ENCODE assay signal across 1 cellular context in genomic region chr7:39951156-39951942, GRCh38.
TF ChIP-seq lines count a peak whose summit lies in the region.

No MANE protein-coding gene starts in this region.

TF ChIP-seq in K562, 482 proteins besides CTCF, POLR2A, EP300 and RAD21 (continued from another document and continues in another):
- TF ChIP-seq ZBTB7A (IDR thresholded peaks at IDR 0.05; ENCODE audit: borderline replicate concordance, control insufficient read depth, low read depth, low read length) (peak; percentile 57; the same call in 1 of the 2 replicates), SMARCA4 (IDR thresholded peaks at IDR 0.05) (no peak), RNF219 (CRISPR knock-in tag; IDR thresholded peaks at IDR 0.05) (no peak), CREBBP (IDR thresholded peaks at IDR 0.05; ENCODE audit: low read depth, low read length) (no peak), CTBP1 (IDR thresholded peaks at IDR 0.05; ENCODE audit: borderline replicate concordance) (peak; percentile 48), MTA1 (IDR thresholded peaks at IDR 0.05; ENCODE audit: borderline replicate concordance) (no peak), ZNF212 (CRISPR knock-in tag; IDR thresholded peaks at IDR 0.05) (no peak), ZNF75A (CRISPR knock-in tag; IDR thresholded peaks at IDR 0.05) (no peak), HMBOX1 (IDR thresholded peaks at IDR 0.05) (no peak), SP1 (CRISPR knock-in tag; IDR thresholded peaks at IDR 0.05) (peak; percentile 32; the same call in 1 of the 2 replicates), NFE2 (IDR thresholded peaks at IDR 0.05; ENCODE audit: low read depth) (no peak), MXD1 (CRISPR knock-in tag; IDR thresholded peaks at IDR 0.05; ENCODE audit: borderline replicate concordance, poor library complexity, severe bottlenecking) (no peak), ERF (CRISPR knock-in tag; IDR thresholded peaks at IDR 0.05) (no peak), POLR2H (tag; IDR thresholded peaks at IDR 0.05; ENCODE audit: low read depth) (no peak), ZNF431 (CRISPR knock-in tag; IDR thresholded peaks at IDR 0.05) (peak; percentile 58; the same call in 1 of the 2 replicates), STAT6 (CRISPR knock-in tag; IDR thresholded peaks at IDR 0.05) (no peak), THRB (CRISPR knock-in tag; conservative IDR thresholded peaks at IDR 0.05) (no peak), CLOCK (CRISPR knock-in tag; IDR thresholded peaks at IDR 0.05; ENCODE audit: borderline replicate concordance) (no peak), ZNF830 (CRISPR knock-in tag; IDR thresholded peaks at IDR 0.05) (no peak), RERE (CRISPR knock-in tag; IDR thresholded peaks at IDR 0.05; ENCODE audit: borderline replicate concordance) (no peak), PCBP2 (IDR thresholded peaks at IDR 0.05; ENCODE audit: low read depth, low read length, poor library complexity, severe bottlenecking) (no peak), ZNF561 (CRISPR knock-in tag; conservative IDR thresholded peaks at IDR 0.05) (no peak), ZNF347 (CRISPR knock-in tag; IDR thresholded peaks at IDR 0.05; ENCODE audit: low read depth) (no peak), E4F1 (CRISPR knock-in tag; IDR thresholded peaks at IDR 0.05; ENCODE audit: borderline replicate concordance) (no peak), ELF1 (tag; IDR thresholded peaks at IDR 0.05) (no peak), SAFB2 (IDR thresholded peaks at IDR 0.05; ENCODE audit: borderline replicate concordance, low read depth, low read length, severe bottlenecking) (no peak), MYC (IDR thresholded peaks at IDR 0.05; ENCODE audit: low read depth, low read length) (0 out of 2 replicates have a peak, but pooled peaks have one; percentile 19), MYC (CRISPR knock-in tag; IDR thresholded peaks at IDR 0.05; ENCODE audit: borderline replicate concordance, low read depth) (no peak), POU5F1 (IDR thresholded peaks at IDR 0.05; ENCODE audit: borderline replicate concordance, low read depth, low read length, partially characterized antibody) (no peak), L3MBTL2 (IDR thresholded peaks at IDR 0.05) (0 out of 2 replicates have a peak, but pooled peaks have one; percentile 29), CBX8 (IDR thresholded peaks at IDR 0.05; ENCODE audit: borderline replicate concordance, extremely low read depth, low read depth, low read length, poor library complexity, severe bottlenecking) (no peak), SIN3A (IDR thresholded peaks at IDR 0.05; ENCODE audit: borderline replicate concordance in 2 of 2, control insufficient read depth in 1 of 2, low read depth in 2 of 2, low read length in 2 of 2) (no peak), CHD1 (IDR thresholded peaks at IDR 0.05; ENCODE audit: low read length) (peak; percentile 24), CBX2 (IDR thresholded peaks at IDR 0.05; ENCODE audit: insufficient read depth, low read length, poor library complexity, severe bottlenecking) (no peak), RB1 (IDR thresholded peaks at IDR 0.05; ENCODE audit: low read depth) (peak; percentile 10; the same call in 1 of the 2 replicates), ZBTB26 (CRISPR knock-in tag; IDR thresholded peaks at IDR 0.05) (no peak), STAG1 (CRISPR knock-in tag; IDR thresholded peaks at IDR 0.05; ENCODE audit: borderline replicate concordance) (0 out of 2 replicates have a peak, but pooled peaks have one; percentile 17), BCOR (IDR thresholded peaks at IDR 0.05) (no peak), MAFK (IDR thresholded peaks at IDR 0.05; ENCODE audit: low read length) (no peak), MEF2D (tag; conservative IDR thresholded peaks at IDR 0.05; ENCODE audit: low read depth) (no peak), FOXK2 (conservative IDR thresholded peaks at IDR 0.05 in 1 of 2, IDR thresholded peaks at IDR 0.05 in 1 of 2; ENCODE audit: low read depth in 2 of 2) (no peak), ZNF76 (CRISPR knock-in tag; IDR thresholded peaks at IDR 0.05; ENCODE audit: borderline replicate concordance) (no peak), FOXJ2 (tag; IDR thresholded peaks at IDR 0.05) (no peak), MAX (CRISPR knock-in tag; IDR thresholded peaks at IDR 0.05) (no peak)
